Comparison of ENCODE assay signal across 8 cellular contexts in the genomic region with DNA sequence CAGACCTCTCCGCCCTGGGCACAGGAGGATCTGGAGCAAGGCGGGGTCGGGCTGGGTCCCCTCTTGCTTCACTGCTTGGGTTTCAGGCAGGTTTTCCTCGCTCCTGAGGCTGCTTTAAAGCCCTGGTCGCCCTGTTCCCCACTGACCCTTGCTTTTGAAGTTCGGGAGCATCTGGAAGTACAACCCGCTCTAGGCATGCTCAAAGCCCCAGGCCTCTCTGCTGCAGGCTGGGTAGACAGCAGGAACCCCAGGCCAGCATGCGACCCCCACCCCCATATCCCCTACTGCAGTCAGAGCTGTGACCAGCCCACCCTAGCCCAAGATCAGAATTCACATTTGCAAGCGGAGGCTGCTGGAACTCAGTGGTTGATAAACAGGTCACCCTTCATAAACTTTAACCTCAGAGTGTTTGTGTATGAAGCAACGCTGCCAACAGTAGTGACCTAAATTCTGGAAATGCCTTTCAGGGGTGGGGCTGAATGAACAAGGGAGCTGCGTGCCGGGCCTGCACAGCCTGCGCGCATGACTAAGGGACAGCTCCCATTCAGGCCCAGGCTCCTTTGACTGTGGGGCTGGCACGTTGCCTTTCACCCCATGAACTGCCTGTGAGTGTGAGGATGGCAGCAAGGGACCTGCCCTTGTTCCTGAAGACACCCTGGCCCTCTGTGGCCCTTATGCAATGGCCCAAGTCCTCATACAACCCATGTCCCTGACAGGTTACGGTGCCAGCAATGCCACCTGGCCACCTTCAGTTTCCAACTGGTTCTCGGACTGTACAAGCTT. TPM values are rescaled to one million over a fixed set of nuclear protein-coding genes. Genes with fewer than 3 reads are reported as not detected.
DNase-seq lines count a peak whose midpoint lies in the region; ATAC-seq and TF ChIP-seq lines count a peak whose summit lies in the region.

No MANE protein-coding gene starts in this region.

- no peaks in the 10 kb centered on the region for H3K9me3 ChIP-seq in HEK293 (ENCODE audit: control insufficient read depth, insufficient read depth, low read depth, low read length)
- H3K9me3 ChIP-seq in stomach, result no peaks in the 10 kb centered on the region

- DNase-seq in MCF 10A (ENCODE audit: unreplicated experiment) (peak; percentile 96), iris pigment epithelial cell (ENCODE audit: low read depth) (peak; percentile 91), stomach (peak; percentile 96), NCI-H2029 treated with DMSO at 0.1 percent for 48 hours (lab: John Stamatoyannopoulos, UW) (no peak)
- no peak for DNase-seq in stimulated activated naive CD8-positive, alpha-beta T cell treated with anti-CD3 and anti-CD28 coated beads, Interleukin-15, Interleukin-2, amounts not matched to agents 100 U/mL and 50 U/mL, for 24 hours
- DNase-seq in stimulated activated CD4-positive, alpha-beta T cell treated with anti-CD3 and anti-CD28 coated beads, Interleukin-2, amount 100 ng/mL, for 24 hours, result no peak

- no peak for TF ChIP-seq POLR2A in stomach (IDR thresholded peaks at IDR 0.05)

- WGBS in stomach, 5 donors, result 25 to 60% (median 45%) methylated on average over 16 to 17 of the region's 17 CpGs

- CTCF ChIA-PET in HEK293 (lab: Yijun Ruan, JAX), result interaction anchor here (0.9 to 1.2 kb wide), 2 partner anchors 56 to 118 kb away, joined by 3 read pairs; no protein-coding TSS in a partner anchor
- CTCF ChIA-PET in MCF 10A (lab: Yijun Ruan, JAX), result interaction anchor here (0.6 to 2.0 kb wide), 3 partner anchors 21 to 835 kb away, joined by 4 to 6 read pairs (median 4); no protein-coding TSS in a partner anchor

- no peaks in the 10 kb centered on the region for H3K27me3 Mint-ChIP-seq in MCF 10A (ENCODE audit: insufficient read depth, unreplicated experiment)

- H3K36me3 ChIP-seq in HEK293 (ENCODE audit: control insufficient read depth in 2 of 2, insufficient read depth in 1 of 2, low read length in 2 of 2) (no peaks in the 10 kb centered on the region; a peak in 1 of 3 replicates), stomach (no peaks in the 10 kb centered on the region)

- no peak for ATAC-seq in GM21360 (IDR thresholded peaks at IDR 0.05; ENCODE audit: unreplicated experiment)
- ATAC-seq in stimulated activated naive CD8-positive, alpha-beta T cell treated with anti-CD3 and anti-CD28 coated beads, Interleukin-15, Interleukin-2, amounts not matched to agents 100 U/mL and 50 U/mL, for 24 hours, result no peak

- H3K4me1 ChIP-seq in HEK293 (ENCODE audit: control insufficient read depth, insufficient read depth, low read length) (no peaks in the 10 kb centered on the region; the same call in 1 of the 2 replicates), stomach (peaks cover 24 to 36% (median 33%) of the 10 kb centered on the region in 4 donors)

- no peaks in the 10 kb centered on the region for H3K27me3 ChIP-seq in stomach

- peaks cover 24% of the 10 kb centered on the region for H3K4me1 Mint-ChIP-seq in MCF 10A (ENCODE audit: insufficient read depth, unreplicated experiment)

- no peaks in the 10 kb centered on the region for H3K9me3 Mint-ChIP-seq in MCF 10A (ENCODE audit: unreplicated experiment)

- TF ChIP-seq CTCF in HEK293 (tag by site-specific recombination; IDR thresholded peaks at IDR 0.05) (no peak), MCF 10A (IDR thresholded peaks at IDR 0.05; ENCODE audit: unreplicated experiment) (no peak), stomach (IDR thresholded peaks at IDR 0.05) (no peak)

- no peak overlapping the region for H3K4me3 ChIP-seq in HEK293 (ENCODE audit: low read depth, low read length)
- H3K4me3 ChIP-seq in stomach, result peak overlapping the region in 1 of 4 donors; percentile 9

- H3K27ac ChIP-seq in HEK293 (ENCODE audit: extremely low read depth, low read depth, low read length), result no peak overlapping the region
- H3K27ac ChIP-seq in stomach, result peak overlapping the region; percentile 74 to 86 (median 77)

- intact Hi-C loops in MCF 10A (cut with micrococcal nuclease), result no loop called here
- intact Hi-C loops in stomach (cut with DNase I; ENCODE audit: low total_unique reads), result no loop called here

- TSS peak; percentile 53 for BruUV-seq in MCF 10A (replicated peaks; lab: Mats Ljungman, UMichigan)

- peaks cover 9% of the 10 kb centered on the region for H3K36me3 Mint-ChIP-seq in MCF 10A (ENCODE audit: insufficient read depth, unreplicated experiment)

- H3K4me3 Mint-ChIP-seq in MCF 10A (ENCODE audit: unreplicated experiment), result no peak overlapping the region

- peak overlapping the region; percentile 96 for H3K27ac Mint-ChIP-seq in MCF 10A (ENCODE audit: low read depth, unreplicated experiment)

- TF ChIP-seq EP300 in stomach (IDR thresholded peaks at IDR 0.05), result no peak

- POLR2A ChIA-PET in HEK293 (lab: Yijun Ruan, JAX) (interaction anchor here (1.3 kb wide), 1 partner anchor 23 kb away, joined by 3 read pairs; no protein-coding TSS in a partner anchor), MCF 10A (lab: Yijun Ruan, JAX) (interaction anchor here (0.6 to 2.6 kb wide), 16 partner anchors 10 to 1463 kb away, joined by 3 to 19 read pairs (median 4); no protein-coding TSS in a partner anchor)

TF ChIP-seq in HEK293, 187 proteins besides CTCF, POLR2A, EP300 and RAD21:
- TF ChIP-seq PRDM1 (tag by site-specific recombination; IDR thresholded peaks at IDR 0.05) (no peak), KLF1 (tag by site-specific recombination; IDR thresholded peaks at IDR 0.05) (peak; percentile 92)

RNA-seq across cellular contexts. Expression of gene PROSER2, which starts 52.5 kb away (rescaled TPM):
- total RNA-seq in MCF 10A (2022) (29.2 and 58.0 TPM in 2 replicates), stomach (10 to 100 TPM in 2 of 5 donors, 1 to 10 TPM in 2, not detected in 1; 1.3 to 16.2 (median 9.5) TPM)
- polyA plus RNA-seq in stomach, result 10 to 100 TPM in 1 of 3 donors, 1 to 10 TPM in 2; 5.2 to 13.4 (median 5.7) TPM

Comparison
In these comparisons a context has a peak if more than half of its experiments do, and no peak if none do; other contexts are left out.
1. DNase-seq: peak in MCF 10A (single experiment), iris pigment epithelial cell (single experiment) and stomach (single experiment); none in stimulated activated naive CD8-positive, alpha-beta T cell treated with anti-CD3 and anti-CD28 coated beads, Interleukin-15, Interleukin-2, amounts not matched to agents 100 U/mL and 50 U/mL, for 24 hours (single experiment), NCI-H2029 treated with DMSO at 0.1 percent for 48 hours (single experiment) and stimulated activated CD4-positive, alpha-beta T cell treated with anti-CD3 and anti-CD28 coated beads, Interleukin-2, amount 100 ng/mL, for 24 hours (0 of 2).